In the genomic region with DNA sequence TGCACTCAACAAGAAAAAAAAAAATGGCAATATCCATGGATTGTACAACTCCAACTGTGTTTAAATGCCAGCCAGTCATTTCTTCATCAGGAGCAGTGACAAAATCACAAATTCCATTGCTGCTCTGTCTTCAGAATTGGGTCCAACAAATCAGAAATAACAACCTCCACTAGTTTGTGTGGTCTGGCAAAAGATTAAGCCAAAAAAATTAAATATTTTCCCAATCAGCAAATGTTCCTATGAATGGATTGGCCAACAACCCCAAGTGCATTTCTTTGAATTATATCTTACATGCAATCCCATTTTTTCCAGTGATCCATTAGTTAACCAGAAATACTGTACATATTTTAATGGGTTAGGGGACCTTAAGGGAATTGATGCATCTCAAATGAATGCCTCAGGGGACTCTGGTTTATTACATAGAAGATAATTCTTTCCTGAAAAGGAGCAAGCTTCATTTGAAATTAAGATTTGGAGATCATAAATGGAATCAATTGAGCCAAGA, we compare ENCODE assay signal across 2 cellular contexts.
TF ChIP-seq lines count a peak whose summit lies in the region.

No MANE protein-coding gene starts in this region.

TF ChIP-seq in SK-N-SH, 30 proteins besides CTCF, POLR2A, EP300 and RAD21 (continued from another document):
- TF ChIP-seq, protein P1, sequence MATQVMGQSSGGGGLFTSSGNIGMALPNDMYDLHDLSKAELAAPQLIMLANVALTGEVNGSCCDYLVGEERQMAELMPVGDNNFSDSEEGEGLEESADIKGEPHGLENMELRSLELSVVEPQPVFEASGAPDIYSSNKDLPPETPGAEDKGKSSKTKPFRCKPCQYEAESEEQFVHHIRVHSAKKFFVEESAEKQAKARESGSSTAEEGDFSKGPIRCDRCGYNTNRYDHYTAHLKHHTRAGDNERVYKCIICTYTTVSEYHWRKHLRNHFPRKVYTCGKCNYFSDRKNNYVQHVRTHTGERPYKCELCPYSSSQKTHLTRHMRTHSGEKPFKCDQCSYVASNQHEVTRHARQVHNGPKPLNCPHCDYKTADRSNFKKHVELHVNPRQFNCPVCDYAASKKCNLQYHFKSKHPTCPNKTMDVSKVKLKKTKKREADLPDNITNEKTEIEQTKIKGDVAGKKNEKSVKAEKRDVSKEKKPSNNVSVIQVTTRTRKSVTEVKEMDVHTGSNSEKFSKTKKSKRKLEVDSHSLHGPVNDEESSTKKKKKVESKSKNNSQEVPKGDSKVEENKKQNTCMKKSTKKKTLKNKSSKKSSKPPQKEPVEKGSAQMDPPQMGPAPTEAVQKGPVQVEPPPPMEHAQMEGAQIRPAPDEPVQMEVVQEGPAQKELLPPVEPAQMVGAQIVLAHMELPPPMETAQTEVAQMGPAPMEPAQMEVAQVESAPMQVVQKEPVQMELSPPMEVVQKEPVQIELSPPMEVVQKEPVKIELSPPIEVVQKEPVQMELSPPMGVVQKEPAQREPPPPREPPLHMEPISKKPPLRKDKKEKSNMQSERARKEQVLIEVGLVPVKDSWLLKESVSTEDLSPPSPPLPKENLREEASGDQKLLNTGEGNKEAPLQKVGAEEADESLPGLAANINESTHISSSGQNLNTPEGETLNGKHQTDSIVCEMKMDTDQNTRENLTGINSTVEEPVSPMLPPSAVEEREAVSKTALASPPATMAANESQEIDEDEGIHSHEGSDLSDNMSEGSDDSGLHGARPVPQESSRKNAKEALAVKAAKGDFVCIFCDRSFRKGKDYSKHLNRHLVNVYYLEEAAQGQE (IDR thresholded peaks at IDR 0.05; ENCODE audit: low read depth, low read length) = no peak
- TF ChIP-seq YY1 (IDR thresholded peaks at IDR 0.05; ENCODE audit: low read depth) (no peak), POLR2AphosphoS5 (IDR thresholded peaks at IDR 0.05; ENCODE audit: low read depth, low read length) (no peak), ZBTB33 (IDR thresholded peaks at IDR 0.05; ENCODE audit: borderline replicate concordance, low read depth) (no peak), PBX3 (IDR thresholded peaks at IDR 0.05) (no peak), FOXJ3 (CRISPR knock-in tag; IDR thresholded peaks at IDR 0.05) (no peak), MEF2A (IDR thresholded peaks at IDR 0.05; ENCODE audit: borderline replicate concordance, low read depth) (no peak)
- TF ChIP-seq, protein P2, sequence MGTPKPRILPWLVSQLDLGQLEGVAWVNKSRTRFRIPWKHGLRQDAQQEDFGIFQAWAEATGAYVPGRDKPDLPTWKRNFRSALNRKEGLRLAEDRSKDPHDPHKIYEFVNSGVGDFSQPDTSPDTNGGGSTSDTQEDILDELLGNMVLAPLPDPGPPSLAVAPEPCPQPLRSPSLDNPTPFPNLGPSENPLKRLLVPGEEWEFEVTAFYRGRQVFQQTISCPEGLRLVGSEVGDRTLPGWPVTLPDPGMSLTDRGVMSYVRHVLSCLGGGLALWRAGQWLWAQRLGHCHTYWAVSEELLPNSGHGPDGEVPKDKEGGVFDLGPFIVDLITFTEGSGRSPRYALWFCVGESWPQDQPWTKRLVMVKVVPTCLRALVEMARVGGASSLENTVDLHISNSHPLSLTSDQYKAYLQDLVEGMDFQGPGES (IDR thresholded peaks at IDR 0.05; ENCODE audit: low read depth, low read length) = no peak
TF ChIP-seq in SK-N-SH: peak in this region for 0.

TF ChIP-seq in SK-N-SH treated with all-trans-retinoic acid at 6 μM for 48 hours, 23 proteins besides CTCF, POLR2A, EP300 and RAD21 (continued from another document):
- TF ChIP-seq TSHZ2 (CRISPR knock-in tag; IDR thresholded peaks at IDR 0.05) (no peak), GLIS3 (CRISPR knock-in tag; IDR thresholded peaks at IDR 0.05) (no peak), CSRNP3 (CRISPR knock-in tag; IDR thresholded peaks at IDR 0.05) (no peak), TOX (CRISPR knock-in tag; IDR thresholded peaks at IDR 0.05; ENCODE audit: borderline replicate concordance) (no peak), ARNTL (CRISPR knock-in tag; IDR thresholded peaks at IDR 0.05; ENCODE audit: borderline replicate concordance, low read depth) (no peak), BACH2 (CRISPR knock-in tag; IDR thresholded peaks at IDR 0.05; ENCODE audit: borderline replicate concordance) (no peak), CSDC2 (CRISPR knock-in tag; IDR thresholded peaks at IDR 0.05) (no peak), ESRRG (CRISPR knock-in tag; IDR thresholded peaks at IDR 0.05) (no peak), PPARA (CRISPR knock-in tag; IDR thresholded peaks at IDR 0.05; ENCODE audit: borderline replicate concordance) (no peak)
